Comparison of ENCODE assay signal across 1 cellular context in the genomic region with DNA sequence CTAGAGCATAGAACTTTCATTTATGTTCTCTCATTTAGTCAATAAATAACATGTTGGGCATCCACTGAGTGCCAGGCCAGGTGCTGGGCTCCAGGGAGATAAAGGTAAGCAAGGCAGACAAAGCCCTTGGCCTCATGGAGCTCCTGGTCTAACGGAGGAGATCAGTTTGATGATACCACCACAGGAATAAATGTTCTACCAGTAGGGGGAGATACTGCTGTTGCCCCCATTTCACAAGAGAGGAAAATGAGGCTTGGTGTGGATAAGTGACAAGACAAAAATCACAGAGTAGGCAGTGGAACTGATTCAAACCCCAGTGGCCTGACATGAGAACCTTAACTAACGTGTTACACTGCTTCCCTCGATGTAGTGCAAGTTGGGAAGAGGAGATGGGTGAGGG.
TF ChIP-seq lines count a peak whose summit lies in the region.

No MANE protein-coding gene starts in this region.

TF ChIP-seq in H1, 55 proteins besides CTCF, POLR2A, EP300 and RAD21 (continued from another document):
- no peak for TF ChIP-seq CBX8 (IDR thresholded peaks at IDR 0.05; ENCODE audit: borderline replicate concordance, low read depth, low read length)
- TF ChIP-seq SIRT6 (IDR thresholded peaks at IDR 0.05; ENCODE audit: low read length): no peak
- TF ChIP-seq POU5F1 (IDR thresholded peaks at IDR 0.05; ENCODE audit: low read depth, low read length): no peak
- TF ChIP-seq NANOG (IDR thresholded peaks at IDR 0.05; ENCODE audit: insufficient read depth, low read depth, low read length, poor library complexity, severe bottlenecking): no peak
- no peak for TF ChIP-seq NRF1 (IDR thresholded peaks at IDR 0.05; ENCODE audit: low read depth, low read length)
- TF ChIP-seq EZH2 (IDR thresholded peaks at IDR 0.05; ENCODE audit: low read depth, low read length, severe bottlenecking): no peak
- TF ChIP-seq, protein P1, sequence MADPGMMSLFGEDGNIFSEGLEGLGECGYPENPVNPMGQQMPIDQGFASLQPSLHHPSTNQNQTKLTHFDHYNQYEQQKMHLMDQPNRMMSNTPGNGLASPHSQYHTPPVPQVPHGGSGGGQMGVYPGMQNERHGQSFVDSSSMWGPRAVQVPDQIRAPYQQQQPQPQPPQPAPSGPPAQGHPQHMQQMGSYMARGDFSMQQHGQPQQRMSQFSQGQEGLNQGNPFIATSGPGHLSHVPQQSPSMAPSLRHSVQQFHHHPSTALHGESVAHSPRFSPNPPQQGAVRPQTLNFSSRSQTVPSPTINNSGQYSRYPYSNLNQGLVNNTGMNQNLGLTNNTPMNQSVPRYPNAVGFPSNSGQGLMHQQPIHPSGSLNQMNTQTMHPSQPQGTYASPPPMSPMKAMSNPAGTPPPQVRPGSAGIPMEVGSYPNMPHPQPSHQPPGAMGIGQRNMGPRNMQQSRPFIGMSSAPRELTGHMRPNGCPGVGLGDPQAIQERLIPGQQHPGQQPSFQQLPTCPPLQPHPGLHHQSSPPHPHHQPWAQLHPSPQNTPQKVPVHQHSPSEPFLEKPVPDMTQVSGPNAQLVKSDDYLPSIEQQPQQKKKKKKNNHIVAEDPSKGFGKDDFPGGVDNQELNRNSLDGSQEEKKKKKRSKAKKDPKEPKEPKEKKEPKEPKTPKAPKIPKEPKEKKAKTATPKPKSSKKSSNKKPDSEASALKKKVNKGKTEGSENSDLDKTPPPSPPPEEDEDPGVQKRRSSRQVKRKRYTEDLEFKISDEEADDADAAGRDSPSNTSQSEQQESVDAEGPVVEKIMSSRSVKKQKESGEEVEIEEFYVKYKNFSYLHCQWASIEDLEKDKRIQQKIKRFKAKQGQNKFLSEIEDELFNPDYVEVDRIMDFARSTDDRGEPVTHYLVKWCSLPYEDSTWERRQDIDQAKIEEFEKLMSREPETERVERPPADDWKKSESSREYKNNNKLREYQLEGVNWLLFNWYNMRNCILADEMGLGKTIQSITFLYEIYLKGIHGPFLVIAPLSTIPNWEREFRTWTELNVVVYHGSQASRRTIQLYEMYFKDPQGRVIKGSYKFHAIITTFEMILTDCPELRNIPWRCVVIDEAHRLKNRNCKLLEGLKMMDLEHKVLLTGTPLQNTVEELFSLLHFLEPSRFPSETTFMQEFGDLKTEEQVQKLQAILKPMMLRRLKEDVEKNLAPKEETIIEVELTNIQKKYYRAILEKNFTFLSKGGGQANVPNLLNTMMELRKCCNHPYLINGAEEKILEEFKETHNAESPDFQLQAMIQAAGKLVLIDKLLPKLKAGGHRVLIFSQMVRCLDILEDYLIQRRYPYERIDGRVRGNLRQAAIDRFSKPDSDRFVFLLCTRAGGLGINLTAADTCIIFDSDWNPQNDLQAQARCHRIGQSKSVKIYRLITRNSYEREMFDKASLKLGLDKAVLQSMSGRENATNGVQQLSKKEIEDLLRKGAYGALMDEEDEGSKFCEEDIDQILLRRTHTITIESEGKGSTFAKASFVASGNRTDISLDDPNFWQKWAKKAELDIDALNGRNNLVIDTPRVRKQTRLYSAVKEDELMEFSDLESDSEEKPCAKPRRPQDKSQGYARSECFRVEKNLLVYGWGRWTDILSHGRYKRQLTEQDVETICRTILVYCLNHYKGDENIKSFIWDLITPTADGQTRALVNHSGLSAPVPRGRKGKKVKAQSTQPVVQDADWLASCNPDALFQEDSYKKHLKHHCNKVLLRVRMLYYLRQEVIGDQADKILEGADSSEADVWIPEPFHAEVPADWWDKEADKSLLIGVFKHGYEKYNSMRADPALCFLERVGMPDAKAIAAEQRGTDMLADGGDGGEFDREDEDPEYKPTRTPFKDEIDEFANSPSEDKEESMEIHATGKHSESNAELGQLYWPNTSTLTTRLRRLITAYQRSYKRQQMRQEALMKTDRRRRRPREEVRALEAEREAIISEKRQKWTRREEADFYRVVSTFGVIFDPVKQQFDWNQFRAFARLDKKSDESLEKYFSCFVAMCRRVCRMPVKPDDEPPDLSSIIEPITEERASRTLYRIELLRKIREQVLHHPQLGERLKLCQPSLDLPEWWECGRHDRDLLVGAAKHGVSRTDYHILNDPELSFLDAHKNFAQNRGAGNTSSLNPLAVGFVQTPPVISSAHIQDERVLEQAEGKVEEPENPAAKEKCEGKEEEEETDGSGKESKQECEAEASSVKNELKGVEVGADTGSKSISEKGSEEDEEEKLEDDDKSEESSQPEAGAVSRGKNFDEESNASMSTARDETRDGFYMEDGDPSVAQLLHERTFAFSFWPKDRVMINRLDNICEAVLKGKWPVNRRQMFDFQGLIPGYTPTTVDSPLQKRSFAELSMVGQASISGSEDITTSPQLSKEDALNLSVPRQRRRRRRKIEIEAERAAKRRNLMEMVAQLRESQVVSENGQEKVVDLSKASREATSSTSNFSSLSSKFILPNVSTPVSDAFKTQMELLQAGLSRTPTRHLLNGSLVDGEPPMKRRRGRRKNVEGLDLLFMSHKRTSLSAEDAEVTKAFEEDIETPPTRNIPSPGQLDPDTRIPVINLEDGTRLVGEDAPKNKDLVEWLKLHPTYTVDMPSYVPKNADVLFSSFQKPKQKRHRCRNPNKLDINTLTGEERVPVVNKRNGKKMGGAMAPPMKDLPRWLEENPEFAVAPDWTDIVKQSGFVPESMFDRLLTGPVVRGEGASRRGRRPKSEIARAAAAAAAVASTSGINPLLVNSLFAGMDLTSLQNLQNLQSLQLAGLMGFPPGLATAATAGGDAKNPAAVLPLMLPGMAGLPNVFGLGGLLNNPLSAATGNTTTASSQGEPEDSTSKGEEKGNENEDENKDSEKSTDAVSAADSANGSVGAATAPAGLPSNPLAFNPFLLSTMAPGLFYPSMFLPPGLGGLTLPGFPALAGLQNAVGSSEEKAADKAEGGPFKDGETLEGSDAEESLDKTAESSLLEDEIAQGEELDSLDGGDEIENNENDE (IDR thresholded peaks at IDR 0.05; ENCODE audit: insufficient replicate concordance, low read length): no peak
- TF ChIP-seq CTBP2 (IDR thresholded peaks at IDR 0.05; ENCODE audit: borderline replicate concordance, insufficient read depth, insufficient read length, low read length): no peak
- TF ChIP-seq MAX (IDR thresholded peaks at IDR 0.05): no peak
- TF ChIP-seq RFX5 (IDR thresholded peaks at IDR 0.05; ENCODE audit: borderline replicate concordance, low read depth, low read length): no peak
